4 cellular contexts compared by ENCODE assay signal in the genomic region with DNA sequence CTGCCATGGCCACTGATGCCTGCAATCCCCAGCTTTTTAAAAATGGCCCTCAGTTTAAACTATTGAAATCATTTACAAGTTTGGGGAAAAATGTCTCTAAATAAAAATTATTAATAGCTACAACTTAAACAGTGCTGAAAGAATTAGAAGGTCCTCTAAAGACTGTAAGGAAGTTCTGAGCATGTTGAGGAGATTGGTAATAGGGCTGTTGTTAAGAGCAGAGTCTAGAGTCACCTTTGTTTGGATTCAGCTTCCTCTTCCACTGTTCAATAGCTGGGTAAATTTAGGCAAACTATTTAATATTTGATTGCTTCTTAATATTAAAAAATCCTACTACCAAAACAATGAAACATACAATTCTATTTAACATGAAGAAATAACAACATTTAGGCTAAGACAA.
"Had no signal": no experiment of that assay in that cellular context is flagged by ENCODE, and none has a peak within 500 bp of the region (broad histone marks: within the 10 kb centered on the region; RNA-seq: fewer than 3 reads in every experiment).

No MANE protein-coding gene starts in this region.

- DNase-seq: GM23248, GOT3, H7 had no signal

- ATAC-seq: HepG2 had no signal
